In genomic region chr3:12957334-12957733, GRCh38 we compare ENCODE assay signal across 1 cellular context.
TF ChIP-seq lines count a peak whose summit lies in the region.

No MANE protein-coding gene starts in this region.

TF ChIP-seq in SK-N-SH, 30 proteins besides CTCF, POLR2A, EP300 and RAD21 (continued from another document):
- TF ChIP-seq PBX3 (IDR thresholded peaks at IDR 0.05) (no peak), FOXJ3 (CRISPR knock-in tag; IDR thresholded peaks at IDR 0.05) (no peak)
- TF ChIP-seq, protein P1, sequence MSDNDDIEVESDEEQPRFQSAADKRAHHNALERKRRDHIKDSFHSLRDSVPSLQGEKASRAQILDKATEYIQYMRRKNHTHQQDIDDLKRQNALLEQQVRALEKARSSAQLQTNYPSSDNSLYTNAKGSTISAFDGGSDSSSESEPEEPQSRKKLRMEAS (IDR thresholded peaks at IDR 0.05; ENCODE audit: low read depth) = no peak
- TF ChIP-seq, protein P2, sequence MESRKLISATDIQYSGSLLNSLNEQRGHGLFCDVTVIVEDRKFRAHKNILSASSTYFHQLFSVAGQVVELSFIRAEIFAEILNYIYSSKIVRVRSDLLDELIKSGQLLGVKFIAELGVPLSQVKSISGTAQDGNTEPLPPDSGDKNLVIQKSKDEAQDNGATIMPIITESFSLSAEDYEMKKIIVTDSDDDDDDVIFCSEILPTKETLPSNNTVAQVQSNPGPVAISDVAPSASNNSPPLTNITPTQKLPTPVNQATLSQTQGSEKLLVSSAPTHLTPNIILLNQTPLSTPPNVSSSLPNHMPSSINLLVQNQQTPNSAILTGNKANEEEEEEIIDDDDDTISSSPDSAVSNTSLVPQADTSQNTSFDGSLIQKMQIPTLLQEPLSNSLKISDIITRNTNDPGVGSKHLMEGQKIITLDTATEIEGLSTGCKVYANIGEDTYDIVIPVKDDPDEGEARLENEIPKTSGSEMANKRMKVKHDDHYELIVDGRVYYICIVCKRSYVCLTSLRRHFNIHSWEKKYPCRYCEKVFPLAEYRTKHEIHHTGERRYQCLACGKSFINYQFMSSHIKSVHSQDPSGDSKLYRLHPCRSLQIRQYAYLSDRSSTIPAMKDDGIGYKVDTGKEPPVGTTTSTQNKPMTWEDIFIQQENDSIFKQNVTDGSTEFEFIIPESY (IDR thresholded peaks at IDR 0.05; ENCODE audit: borderline replicate concordance, low read depth) = no peak
TF ChIP-seq in SK-N-SH: peak in this region for 0.
